ENCODE assay signal across 21 cellular contexts in genomic region chrX:44580466-44580865, GRCh38. TPM values are rescaled to one million over a fixed set of nuclear protein-coding genes. Genes with fewer than 3 reads are reported as not detected.
DNase-seq lines count a peak whose midpoint lies in the region; ATAC-seq, FAIRE-seq and TF ChIP-seq lines count a peak whose summit lies in the region.
"Had no signal": no experiment of that assay in that cellular context is flagged by ENCODE, and none has a peak within 500 bp of the region (broad histone marks: within the 10 kb centered on the region; RNA-seq: fewer than 3 reads in every experiment).

No MANE protein-coding gene starts in this region.

- DNase-seq in Caki2 (ENCODE audit: low read depth) = peak; percentile 7
- DNase-seq in LoVo (ENCODE audit: low spot score) = peak; percentile 6
- peak; percentile 87 for DNase-seq in bronchial epithelial cell (ENCODE audit: low read depth)
- peak; percentile 4 for DNase-seq in kidney epithelial cell (ENCODE audit: low read depth)
- DNase-seq in T-helper 1 cell = no peak
- DNase-seq in NAMALWA (ENCODE audit: low spot score) = no peak
- no peak for DNase-seq in COLO668 (lab: John Stamatoyannopoulos, UW; ENCODE audit: unreplicated experiment)
- DNase-seq: activated CD4-positive, alpha-beta memory T cell treated with anti-CD3 and anti-CD28 coated beads for 36 hours; effector CD4-positive, alpha-beta T cell; hippocampal formation; KBM-7; left ventricle myocardium superior; NCI-H187; NCI-H69; retina; Right ventricle myocardium superior; transverse colon had no signal

- FAIRE-seq in bronchial epithelial cell (lab: Jason Lieb, UNC) = peak; percentile 60
- FAIRE-seq: G401.6, GM18507, TTC549 had no signal

- H3K4me3 ChIP-seq in bronchial epithelial cell (ENCODE audit: low read depth, low read length) (no peak overlapping the region), kidney epithelial cell (ENCODE audit: low read depth, low read length) (no peak overlapping the region)
- H3K4me3 ChIP-seq: transverse colon had no signal

- TF ChIP-seq CTCF in bronchial epithelial cell (IDR thresholded peaks at IDR 0.05; ENCODE audit: insufficient read depth, low read length, severe bottlenecking) (no peak), kidney epithelial cell (IDR thresholded peaks at IDR 0.05; ENCODE audit: insufficient read depth, low read length, poor library complexity, severe bottlenecking) (no peak)

- in situ Hi-C loops in Caki2 (cut with HindIII; ENCODE audit: low pct_unique_long_range_greater_than_20kb, low sequenced_read_pairs) = no loop called here

- no peaks in the 10 kb centered on the region for H3K36me3 ChIP-seq in bronchial epithelial cell (ENCODE audit: control insufficient read depth, insufficient read depth, low read length)
- H3K36me3 ChIP-seq in kidney epithelial cell (ENCODE audit: control insufficient read depth, insufficient read depth, low read length) = no peaks in the 10 kb centered on the region
- H3K36me3 ChIP-seq: transverse colon had no signal

- no peak for ATAC-seq in HG03135 (IDR thresholded peaks at IDR 0.05; ENCODE audit: unreplicated experiment)
- ATAC-seq: left ventricle myocardium superior had no signal

- no peaks in the 10 kb centered on the region for H3K27me3 ChIP-seq in bronchial epithelial cell (ENCODE audit: control insufficient read depth, insufficient read depth, low read length)
- no peaks in the 10 kb centered on the region for H3K27me3 ChIP-seq in kidney epithelial cell (ENCODE audit: control insufficient read depth, insufficient read depth, low read length)
- H3K27me3 ChIP-seq: transverse colon had no signal

RNA-seq across cellular contexts. Expression of gene FUNDC1, which starts 37.8 kb away (rescaled TPM):
- 17.6 and 25.5 TPM in 2 replicates for total RNA-seq in Caki2 (2014; rRNA removed; shearing (Covaris generic); ENCODE audit: low replicate concordance)
- total RNA-seq in bronchial epithelial cell (7.6 and 13.1 TPM in 2 replicates), kidney epithelial cell (13.0 and 13.3 TPM in 2 replicates)

Comparison
In these comparisons a context has a peak if more than half of its experiments do, and no peak if none do; other contexts are left out.
1. DNase-seq: peak in Caki2 (single experiment), LoVo (single experiment), bronchial epithelial cell (single experiment) and kidney epithelial cell (single experiment); none in T-helper 1 cell (0 of 5), NAMALWA (single experiment) and COLO668 (single experiment).